ENCODE assay signal across 2 cellular contexts in genomic region chr2:49686291-49686690, GRCh38.
TF ChIP-seq lines count a peak whose summit lies in the region.

No MANE protein-coding gene starts in this region.

TF ChIP-seq in GM23338, 12 proteins besides CTCF, POLR2A, EP300 and RAD21:
- TF ChIP-seq STAT1 (IDR thresholded peaks at IDR 0.05; ENCODE audit: unreplicated experiment), result no peak
- no peak for TF ChIP-seq NANOG (IDR thresholded peaks at IDR 0.05; ENCODE audit: borderline replicate concordance)
- no peak for TF ChIP-seq REST (IDR thresholded peaks at IDR 0.05; ENCODE audit: unreplicated experiment)
- TF ChIP-seq ZNF462 (CRISPR knock-in tag; IDR thresholded peaks at IDR 0.05), result no peak
- TF ChIP-seq JUNB (IDR thresholded peaks at IDR 0.05; ENCODE audit: unreplicated experiment), result no peak
- TF ChIP-seq POLR2AphosphoS5 (IDR thresholded peaks at IDR 0.05; ENCODE audit: low read depth), result no peak
- no peak for TF ChIP-seq CREB1 (CRISPR knock-in tag; IDR thresholded peaks at IDR 0.05; ENCODE audit: low read depth)
- no peak for TF ChIP-seq EZH2 (IDR thresholded peaks at IDR 0.05; ENCODE audit: low read depth, unreplicated experiment)
- no peak for TF ChIP-seq ZNF114 (CRISPR knock-in tag; IDR thresholded peaks at IDR 0.05)
- no peak for TF ChIP-seq ETS1 (IDR thresholded peaks at IDR 0.05)
- no peak for TF ChIP-seq EZH2phosphoT487 (IDR thresholded peaks at IDR 0.05; ENCODE audit: unreplicated experiment)

TF ChIP-seq in H1, 55 proteins besides CTCF, POLR2A, EP300 and RAD21:
- TF ChIP-seq SAP30 (IDR thresholded peaks at IDR 0.05; ENCODE audit: insufficient read depth, insufficient replicate concordance, low read length), result no peak
- no peak for TF ChIP-seq CEBPB (IDR thresholded peaks at IDR 0.05; ENCODE audit: low read depth, low read length)
- no peak for TF ChIP-seq CREB1 (IDR thresholded peaks at IDR 0.05)
- TF ChIP-seq TEAD4 (IDR thresholded peaks at IDR 0.05; ENCODE audit: low read depth, low read length), result no peak
- TF ChIP-seq E2F6 (IDR thresholded peaks at IDR 0.05), result no peak
- TF ChIP-seq FOSL1 (IDR thresholded peaks at IDR 0.05; ENCODE audit: insufficient read depth, low read depth, low read length), result no peak
- no peak for TF ChIP-seq SIN3A (conservative IDR thresholded peaks at IDR 0.05 in 1 of 2, IDR thresholded peaks at IDR 0.05 in 1 of 2; ENCODE audit: low read depth in 1 of 2, low read length in 2 of 2)
- TF ChIP-seq TCF12 (IDR thresholded peaks at IDR 0.05; ENCODE audit: low read depth, low read length), result no peak
- TF ChIP-seq NRF1 (IDR thresholded peaks at IDR 0.05; ENCODE audit: low read depth, low read length), result no peak
- no peak for TF ChIP-seq POU5F1 (IDR thresholded peaks at IDR 0.05; ENCODE audit: low read depth, low read length)
- TF ChIP-seq BCL11A (IDR thresholded peaks at IDR 0.05; ENCODE audit: low read depth in 2 of 2, low read length in 2 of 2), result no peak
- TF ChIP-seq MAFK (IDR thresholded peaks at IDR 0.05; ENCODE audit: low read depth, low read length), result no peak
